In genomic region chr1:147336290-147336689, GRCh38 we compare ENCODE assay signal across 21 cellular contexts.
DNase-seq lines count a peak whose midpoint lies in the region; ATAC-seq and TF ChIP-seq lines count a peak whose summit lies in the region.
"Had no signal": no experiment of that assay in that cellular context is flagged by ENCODE, and none has a peak within 500 bp of the region (broad histone marks: within the 10 kb centered on the region; RNA-seq: fewer than 3 reads in every experiment).

No MANE protein-coding gene starts in this region.

- no peaks in the 10 kb centered on the region for H3K9me3 ChIP-seq in H9 (ENCODE audit: control insufficient read depth, low read depth, low read length)
- H3K9me3 ChIP-seq in iPS-18a (ENCODE audit: control insufficient read depth, low read depth, low read length) = no peaks in the 10 kb centered on the region
- no peaks in the 10 kb centered on the region for H3K9me3 ChIP-seq in neural progenitor cell (ENCODE audit: low read depth)
- H3K9me3 ChIP-seq in aorta (ENCODE audit: control insufficient read depth, low read length) = no peaks in the 10 kb centered on the region
- H3K9me3 ChIP-seq: HAP-1 had no signal

- TF ChIP-seq CTCF in H9 (conservative IDR thresholded peaks at IDR 0.05) (no peak), WTC11 (IDR thresholded peaks at IDR 0.05) (no peak), neural progenitor cell (IDR thresholded peaks at IDR 0.05) (no peak)

- H3K79me1 ChIP-seq in H9 (ENCODE audit: insufficient read depth, low read depth, low read length, poor library complexity, severe bottlenecking) = no peaks in the 10 kb centered on the region

- H3K4me3 ChIP-seq in iPS-18a (ENCODE audit: low read length) (peak overlapping the region; percentile 14), neural progenitor cell (no peak overlapping the region), aorta (ENCODE audit: low read length in 2 of 2) (no peak overlapping the region)
- H3K4me3 ChIP-seq: HAP-1, SK-N-MC had no signal

- H3K36me3 Mint-ChIP-seq in H9 (ENCODE audit: insufficient read depth in 1 of 3, low read depth in 3 of 3) = no peaks in the 10 kb centered on the region; a peak in 1 of 7 replicates
- no peaks in the 10 kb centered on the region for H3K36me3 Mint-ChIP-seq in WTC11
- no peaks in the 10 kb centered on the region for H3K36me3 Mint-ChIP-seq in neural progenitor cell
- H3K36me3 Mint-ChIP-seq: IgD-negative memory B cell had no signal

- no peaks in the 10 kb centered on the region for H3K27me3 ChIP-seq in H9 (ENCODE audit: insufficient read depth, low read length)
- no peaks in the 10 kb centered on the region for H3K27me3 ChIP-seq in iPS-18a (ENCODE audit: control insufficient read depth, insufficient read depth, low read length)
- H3K27me3 ChIP-seq in neural progenitor cell = no peaks in the 10 kb centered on the region
- no peaks in the 10 kb centered on the region for H3K27me3 ChIP-seq in aorta (ENCODE audit: control insufficient read depth in 1 of 2, insufficient read depth in 2 of 2, low read length in 1 of 2)

- CTCF ChIA-PET in WTC11 (lab: Charles Lee) = interaction anchor here (1.7 kb wide), 2 partner anchors 53 to 63 kb away, joined by 5 to 9 read pairs; no protein-coding TSS in a partner anchor

- H2BK20ac ChIP-seq in H9 (ENCODE audit: low read depth, low read length, poor library complexity, severe bottlenecking) = no peak overlapping the region

- H3K27ac Mint-ChIP-seq in H9 (peak overlapping the region in 2 of 3 experiments; percentile 78 to 95; a peak in 5 of 7 replicates), WTC11 (peak overlapping the region; percentile 80), neural progenitor cell (peak overlapping the region; percentile 61)
- H3K27ac Mint-ChIP-seq: IgD-negative memory B cell had no signal

- intact Hi-C loops in aorta (cut with DNase I) = no loop called here

- H3K9ac ChIP-seq in H9 (ENCODE audit: extremely low read depth, insufficient read length, low read length) (no peak overlapping the region), iPS-18a (ENCODE audit: low read length) (peak overlapping the region; percentile 30), neural progenitor cell (no peak overlapping the region)

- H3F3A ChIP-seq in neural progenitor cell (ENCODE audit: low read depth) = no peaks in the 10 kb centered on the region

- H3K56ac ChIP-seq in H9 (ENCODE audit: insufficient read length, low read depth, low read length) = no peak overlapping the region

- no peak overlapping the region for H2BK12ac ChIP-seq in H9 (ENCODE audit: insufficient read length, low read depth, low read length)

- H3K4me3 Mint-ChIP-seq in H9 (peak overlapping the region in 1 of 2 experiments; percentile 27; a peak in 2 of 5 replicates), WTC11 (peak overlapping the region; percentile 24), neural progenitor cell (no peak overlapping the region)

- H3K79me2 ChIP-seq in H9 (ENCODE audit: insufficient read depth, low read length) (no peaks in the 10 kb centered on the region), neural progenitor cell (ENCODE audit: low read depth) (no peaks in the 10 kb centered on the region)

- WGBS in H9 (ENCODE audit: extremely low coverage, insufficient read length, low lambda C conversion rate) = no CpG with 5 or more reads among the region's 2 CpGs
- 53 to 55% methylated on average over 2 of the region's 2 CpGs for WGBS in aorta, 2 donors

- H4K91ac ChIP-seq in H9 (ENCODE audit: insufficient read length, low read depth, low read length) = no peak overlapping the region

- no peak overlapping the region for H3K23ac ChIP-seq in H9 (ENCODE audit: insufficient read length, low read depth, low read length)

- H3K23me2 ChIP-seq in H9 (ENCODE audit: insufficient read length, low read depth, low read length, poor library complexity, severe bottlenecking) = no peaks in the 10 kb centered on the region

- H2BK5ac ChIP-seq in H9 (ENCODE audit: insufficient read length, low read length) = no peak overlapping the region

- H4K5ac ChIP-seq in H9 (ENCODE audit: insufficient read length, low read depth, low read length) = no peak overlapping the region

- no peak overlapping the region for H3K18ac ChIP-seq in H9 (ENCODE audit: insufficient read length, low read depth, low read length)

- no peak for DNase-seq in H9
- DNase-seq in WTC11 (ENCODE audit: low spot score) = no peak
- no peak for DNase-seq in neural progenitor cell (ENCODE audit: low spot score)
- DNase-seq in aorta = no peak
- DNase-seq: GDM1, NCI-H1105, NCI-H146, NCI-H2029, NCI-H2171 treated with DMSO at 0.1 percent for 48 hours, NCI-H446, NCI-H526, RPMI8226, SHP77, SW 1271 had no signal

- H3T11ph ChIP-seq in H9 (ENCODE audit: low read length) = no peak overlapping the region

- H3K4me1 Mint-ChIP-seq in H9 (peaks cover 24 to 41% of the 10 kb centered on the region in 2 experiments), WTC11 (peaks cover 46% of the 10 kb centered on the region), neural progenitor cell (peaks cover 14% of the 10 kb centered on the region)
- H3K4me1 Mint-ChIP-seq: IgD-negative memory B cell had no signal

- H3K36me3 ChIP-seq in iPS-18a (ENCODE audit: control insufficient read depth, low read depth, low read length) (no peaks in the 10 kb centered on the region), neural progenitor cell (no peaks in the 10 kb centered on the region), aorta (ENCODE audit: control insufficient read depth in 1 of 2, insufficient read depth in 2 of 2, low read length in 1 of 2) (no peaks in the 10 kb centered on the region)
- H3K36me3 ChIP-seq: HAP-1 had no signal

- POLR2A ChIA-PET in WTC11 (lab: Charles Lee) = no interaction called here

- H2AK5ac ChIP-seq in H9 (ENCODE audit: insufficient read length, low read length) = no peak overlapping the region

- peaks cover 5% of the 10 kb centered on the region; the same call in 1 of the 2 replicates for H3K4me1 ChIP-seq in H9 (ENCODE audit: insufficient read depth, low read length)
- peaks cover 21% of the 10 kb centered on the region for H3K4me1 ChIP-seq in iPS-18a (ENCODE audit: control insufficient read depth, low read depth, low read length)
- peaks cover 15% of the 10 kb centered on the region for H3K4me1 ChIP-seq in neural progenitor cell
- H3K4me1 ChIP-seq in aorta (ENCODE audit: control insufficient read depth in 1 of 2, insufficient read depth in 2 of 2, low read length in 2 of 2) = no peaks in the 10 kb centered on the region
- H3K4me1 ChIP-seq: HAP-1 had no signal

- no peaks in the 10 kb centered on the region for H4K20me1 ChIP-seq in H9 (ENCODE audit: control insufficient read depth, insufficient read depth, insufficient read length)
- no peaks in the 10 kb centered on the region for H4K20me1 ChIP-seq in neural progenitor cell (ENCODE audit: low read depth)

- H2BK120ac ChIP-seq in H9 (ENCODE audit: low read depth, low read length, poor library complexity, severe bottlenecking) = no peak overlapping the region

- H3K27me3 Mint-ChIP-seq in H9 (ENCODE audit: low read depth) = no peaks in the 10 kb centered on the region
- H3K27me3 Mint-ChIP-seq in WTC11 (ENCODE audit: low read depth) = peaks cover 7% of the 10 kb centered on the region
- H3K27me3 Mint-ChIP-seq in neural progenitor cell (ENCODE audit: insufficient read depth, low read depth) = no peaks in the 10 kb centered on the region

- ATAC-seq in WTC11 (peak; percentile 74), aorta (ENCODE audit: low FRiP score) (no peak), esophagus mucosa (no peak), GM18858 (IDR thresholded peaks at IDR 0.05; ENCODE audit: unreplicated experiment) (no peak)

- H3K4ac ChIP-seq in H9 (ENCODE audit: low read depth, low read length) = no peak overlapping the region

- H3K4me2 ChIP-seq in H9 (ENCODE audit: insufficient read depth, insufficient read length, low read length) = peak overlapping the region; percentile 17
- H3K4me2 ChIP-seq in neural progenitor cell = no peak overlapping the region

- no peak overlapping the region for H2BK15ac ChIP-seq in H9 (ENCODE audit: low read depth, low read length)

- no peak overlapping the region for H2AFZ ChIP-seq in H9 (ENCODE audit: low read length)
- peak overlapping the region; percentile 84 for H2AFZ ChIP-seq in neural progenitor cell (replicated peaks)

- H4K8ac ChIP-seq in H9 (replicated peaks; ENCODE audit: insufficient read length, low read depth, low read length) = no peak overlapping the region

- peak overlapping the region; percentile 42 for H3K27ac ChIP-seq in H9 (ENCODE audit: insufficient read length, low read depth, low read length)
- peak overlapping the region; percentile 70 for H3K27ac ChIP-seq in iPS-18a (ENCODE audit: low read length)
- H3K27ac ChIP-seq in neural progenitor cell = no peak overlapping the region
- no peak overlapping the region for H3K27ac ChIP-seq in aorta (ENCODE audit: low read depth in 1 of 2, low read length in 2 of 2)
- H3K27ac ChIP-seq: C4-2B, SK-N-MC had no signal

- H3K9me3 Mint-ChIP-seq in H9 (no peaks in the 10 kb centered on the region), WTC11 (no peaks in the 10 kb centered on the region), neural progenitor cell (no peaks in the 10 kb centered on the region)
- H3K9me3 Mint-ChIP-seq: IgD-negative memory B cell had no signal

- H3K14ac ChIP-seq in H9 (ENCODE audit: insufficient read depth, low read length) = no peak overlapping the region

TF ChIP-seq in WTC11, 78 proteins besides CTCF, POLR2A, EP300 and RAD21 (continues in another document):
- TF ChIP-seq TEAD1 (CRISPR knock-in tag; IDR thresholded peaks at IDR 0.05) = no peak
- TF ChIP-seq NFATC4 (CRISPR knock-in tag; IDR thresholded peaks at IDR 0.05) = no peak
- TF ChIP-seq ATF3 (CRISPR knock-in tag; conservative IDR thresholded peaks at IDR 0.05) = no peak
- TF ChIP-seq USF1 (CRISPR knock-in tag; IDR thresholded peaks at IDR 0.05) = no peak
- no peak for TF ChIP-seq MAX (CRISPR knock-in tag; IDR thresholded peaks at IDR 0.05)

Comparison
In these comparisons a context has a peak if more than half of its experiments do, and no peak if none do; other contexts are left out.
1. H3K27ac ChIP-seq: peak in H9 (single experiment) and iPS-18a (single experiment); none in neural progenitor cell (single experiment) and aorta (0 of 2).
2. Peak in every context shown above with its lines, with median percentiles within 50 percentile points of each other: H3K27ac Mint-ChIP-seq.